Comparison of ENCODE assay signal across 1 cellular context in genomic region chr1:31532114-31532644, GRCh38.
TF ChIP-seq lines count a peak whose summit lies in the region.

No MANE protein-coding gene starts in this region.

TF ChIP-seq in SK-N-SH treated with all-trans-retinoic acid at 6 μM for 48 hours, 23 proteins besides CTCF, POLR2A, EP300 and RAD21 (continued from another document):
- TF ChIP-seq TSHZ2 (CRISPR knock-in tag; IDR thresholded peaks at IDR 0.05) (no peak), PPARA (CRISPR knock-in tag; IDR thresholded peaks at IDR 0.05; ENCODE audit: borderline replicate concordance) (no peak), ZFP30 (CRISPR knock-in tag; IDR thresholded peaks at IDR 0.05) (no peak), ZNF565 (CRISPR knock-in tag; conservative IDR thresholded peaks at IDR 0.05; ENCODE audit: low read depth) (no peak)
TF ChIP-seq in SK-N-SH treated with all-trans-retinoic acid at 6 μM for 48 hours: peak in this region for 0.
